In the genomic region with DNA sequence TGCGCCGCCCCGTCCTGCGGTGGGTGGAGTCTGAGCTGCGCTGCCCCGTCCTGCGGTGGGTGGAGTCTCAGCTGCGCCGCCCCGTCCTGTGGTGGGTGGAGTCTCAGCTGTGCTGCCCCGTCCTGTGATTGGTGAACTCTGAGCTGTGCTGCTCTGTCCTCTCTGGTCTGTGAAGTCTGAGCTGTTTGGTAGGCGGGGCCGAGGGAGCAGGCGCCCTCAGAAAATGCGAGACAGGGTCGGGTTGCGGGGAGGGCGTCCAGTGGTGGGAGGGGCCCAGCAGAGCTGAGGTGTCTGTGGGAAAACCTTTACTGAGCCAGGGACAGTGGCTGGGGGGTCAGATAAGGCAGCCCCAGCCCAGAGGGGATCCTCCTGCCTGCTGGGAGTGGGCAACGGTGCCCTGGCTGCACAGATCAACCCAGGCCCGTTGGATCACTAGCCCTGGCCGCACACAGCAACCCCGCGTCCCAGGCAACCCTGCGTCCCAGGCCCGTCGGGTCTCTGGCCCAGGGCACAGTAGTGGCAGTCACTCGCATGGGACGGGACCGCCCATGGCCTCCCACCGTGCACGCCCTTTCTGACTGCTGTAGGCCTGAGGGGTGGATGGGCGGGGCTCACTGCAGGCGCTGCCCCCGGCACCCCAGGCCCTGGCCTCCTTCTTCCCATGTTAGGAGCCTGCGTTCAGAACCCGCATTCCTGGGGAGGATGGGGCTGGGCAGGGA, we compare ENCODE assay signal across 20 cellular contexts. TPM values are rescaled to one million over a fixed set of nuclear protein-coding genes. Genes with fewer than 3 reads are reported as not detected.
"Had no signal": no experiment of that assay in that cellular context is flagged by ENCODE, and none has a peak within 500 bp of the region (broad histone marks: within the 10 kb centered on the region; RNA-seq: fewer than 3 reads in every experiment).

No MANE protein-coding gene starts in this region.

- H3K27ac ChIP-seq: HL-60, SJSA1, SK-N-MC had no signal

- H3K4me1 ChIP-seq: SJSA1 had no signal

- H3K4me1 Mint-ChIP-seq: IgD-negative memory B cell had no signal

- H3K9me3 ChIP-seq: SJSA1 had no signal

- H3K36me3 ChIP-seq: SJSA1 had no signal

- H3K36me3 Mint-ChIP-seq: IgD-negative memory B cell had no signal

- H3K4me3 ChIP-seq: SJSA1, SK-N-MC had no signal

- DNase-seq: KBM-7, MV-4-11, NCI-H1048, NCI-H1105, NCI-H1417, NCI-H1436 treated with DMSO at 0.1 percent for 48 hours, NCI-H1694, NCI-H187 treated with DMSO at 0.1 percent for 48 hours, NCI-H2029 treated with DMSO at 0.1 percent for 48 hours, NCI-H2171 treated with DMSO at 0.1 percent for 48 hours, NCI-H524, NCI-H526 treated with DMSO at 0.1 percent for 48 hours, NCI-H748 treated with DMSO at 0.1 percent for 48 hours, Right ventricle myocardium superior, RPMI8226, SIG-M5 had no signal

- H3K27ac Mint-ChIP-seq: IgD-negative memory B cell had no signal

- H3K4me3 Mint-ChIP-seq: IgD-negative memory B cell had no signal

- H3K27me3 ChIP-seq: SJSA1 had no signal

RNA-seq across cellular contexts. Expression of gene BRSK2, which starts 22.8 kb away (rescaled TPM):
- polyA plus RNA-seq: IgD-negative memory B cell had no signal
